In genomic region chr2:88483200-88483599, GRCh38 we compare ENCODE assay signal across 25 cellular contexts. TPM values are rescaled to one million over a fixed set of nuclear protein-coding genes. Genes with fewer than 3 reads are reported as not detected.
DNase-seq lines count a peak whose midpoint lies in the region; ATAC-seq and TF ChIP-seq lines count a peak whose summit lies in the region.
"Had no signal": no experiment of that assay in that cellular context is flagged by ENCODE, and none has a peak within 500 bp of the region (broad histone marks: within the 10 kb centered on the region; RNA-seq: fewer than 3 reads in every experiment).

No MANE protein-coding gene starts in this region.

- WGBS in gastroesophageal sphincter (ENCODE audit: low coverage in 1 of 2), 2 donors = 83 to 93% methylated on average over 1 to 2 of the region's 3 CpGs

- TF ChIP-seq CTCF in lower lobe of right lung (IDR thresholded peaks at IDR 0.05) (no peak), gastroesophageal sphincter (IDR thresholded peaks at IDR 0.05) (no peak), MCF 10A (IDR thresholded peaks at IDR 0.05; ENCODE audit: unreplicated experiment) (no peak)

- H3K36me3 ChIP-seq in lower lobe of right lung (no peaks in the 10 kb centered on the region), gastroesophageal sphincter (no peaks in the 10 kb centered on the region)
- H3K36me3 ChIP-seq: HAP-1 had no signal

- H3K27me3 ChIP-seq in lower lobe of right lung (ENCODE audit: low read depth) = no peaks in the 10 kb centered on the region
- peaks cover 39% of the 10 kb centered on the region for H3K27me3 ChIP-seq in gastroesophageal sphincter

- CTCF ChIA-PET in MCF 10A (lab: Yijun Ruan, JAX) = interaction anchor here (0.7 kb wide), 1 partner anchor 149 kb away, joined by 3 read pairs; no protein-coding TSS in a partner anchor

- peaks cover 4% of the 10 kb centered on the region for H3K27me3 Mint-ChIP-seq in MCF 10A (ENCODE audit: insufficient read depth, unreplicated experiment)

- POLR2A ChIA-PET in MCF 10A (lab: Yijun Ruan, JAX) = interaction anchor here (0.6 kb wide), 1 partner anchor 360 kb away, joined by 3 read pairs; no protein-coding TSS in a partner anchor

- no peaks in the 10 kb centered on the region for H3K4me1 ChIP-seq in lower lobe of right lung
- no peaks in the 10 kb centered on the region for H3K4me1 ChIP-seq in gastroesophageal sphincter
- H3K4me1 ChIP-seq: HAP-1 had no signal

- DNase-seq in DMS79 treated with DMSO at 0.1 percent for 48 hours (lab: John Stamatoyannopoulos, UW) (peak; percentile 18), DMS79 (lab: John Stamatoyannopoulos, UW) (no peak), DMS53 (lab: John Stamatoyannopoulos, UW) (peak; percentile 92), NCI-H774 (lab: John Stamatoyannopoulos, UW) (peak; percentile 24), lower lobe of right lung (no peak), MCF 10A (ENCODE audit: unreplicated experiment) (no peak)
- no peak for DNase-seq in activated CD8-positive, alpha-beta memory T cell treated with anti-CD3 and anti-CD28 coated beads, Interleukin-2, amount 50 U/mL, for 4 hours
- DNase-seq: 8988T; AML-193; C1 segment of cervical spinal cord; Calu3; CD8-positive, alpha-beta T cell; KBM-7; NCI-H1092 treated with DMSO at 0.1 percent for 48 hours; NCI-H1436 treated with DMSO at 0.1 percent for 48 hours; NCI-H2081; NCI-H510A had no signal

- H3K4me3 ChIP-seq in lower lobe of right lung (no peak overlapping the region), gastroesophageal sphincter (no peak overlapping the region)
- H3K4me3 ChIP-seq: HAP-1 had no signal

- no TSS peak for BruUV-seq in MCF 10A (replicated peaks; lab: Mats Ljungman, UMichigan)

- H3K9me3 ChIP-seq in lower lobe of right lung (no peaks in the 10 kb centered on the region), gastroesophageal sphincter (no peaks in the 10 kb centered on the region)
- H3K9me3 ChIP-seq: HAP-1 had no signal

- ATAC-seq in lower lobe of right lung (peak; percentile 65 to 74), gastroesophageal sphincter (no peak)
- ATAC-seq: CD8-positive, alpha-beta T cell; SK-N-SH treated with all-trans-retinoic acid at 6 μM for 48 hours had no signal

- H3K27ac ChIP-seq in lower lobe of right lung (no peak overlapping the region), gastroesophageal sphincter (no peak overlapping the region)
- H3K27ac ChIP-seq: HL-60, RWPE1 had no signal

- H3K9me3 Mint-ChIP-seq in MCF 10A (ENCODE audit: unreplicated experiment) = no peaks in the 10 kb centered on the region
- H3K9me3 Mint-ChIP-seq: CD8-positive, alpha-beta T cell had no signal

- H3K4me1 Mint-ChIP-seq in MCF 10A (ENCODE audit: insufficient read depth, unreplicated experiment) = no peaks in the 10 kb centered on the region

- no peak for TF ChIP-seq EP300 in gastroesophageal sphincter (IDR thresholded peaks at IDR 0.05)

- H3K36me3 Mint-ChIP-seq in MCF 10A (ENCODE audit: insufficient read depth, unreplicated experiment) = no peaks in the 10 kb centered on the region
- H3K36me3 Mint-ChIP-seq: CD8-positive, alpha-beta T cell had no signal

- intact Hi-C loops in lower lobe of right lung (cut with DNase I) (no loop called here), MCF 10A (cut with micrococcal nuclease) (no loop called here)

- no peak for TF ChIP-seq POLR2A in gastroesophageal sphincter (IDR thresholded peaks at IDR 0.05)

- H3K27ac Mint-ChIP-seq in MCF 10A (ENCODE audit: low read depth, unreplicated experiment) = no peak overlapping the region
- H3K27ac Mint-ChIP-seq: CD8-positive, alpha-beta T cell had no signal

- no peak overlapping the region for H3K4me3 Mint-ChIP-seq in MCF 10A (ENCODE audit: unreplicated experiment)
- H3K4me3 Mint-ChIP-seq: CD8-positive, alpha-beta T cell had no signal

RNA-seq across cellular contexts. Expression of gene FOXI3, which starts 30.7 kb away (rescaled TPM):
- total RNA-seq in lower lobe of right lung (not detected), gastroesophageal sphincter (not detected), MCF 10A (2022) (not detected in 2 replicates)
- total RNA-seq: Calu3; CD8-positive, alpha-beta T cell; G401; HT-29; T-helper 2 cell treated with Interferon-gamma antibody and Interleukin-4, amounts not matched to agents 100 ng/mL and 5 ng/mL, for 36 hours had no signal

Comparison
In these comparisons a context has a peak if more than half of its experiments do, and no peak if none do; other contexts are left out.
1. DNase-seq: peak in DMS79 treated with DMSO at 0.1 percent for 48 hours (single experiment), DMS53 (single experiment) and NCI-H774 (single experiment); none in DMS79 (single experiment), lower lobe of right lung (single experiment), MCF 10A (single experiment) and activated CD8-positive, alpha-beta memory T cell treated with anti-CD3 and anti-CD28 coated beads, Interleukin-2, amount 50 U/mL, for 4 hours (single experiment).